ENCODE assay signal across 8 cellular contexts in the genomic region with DNA sequence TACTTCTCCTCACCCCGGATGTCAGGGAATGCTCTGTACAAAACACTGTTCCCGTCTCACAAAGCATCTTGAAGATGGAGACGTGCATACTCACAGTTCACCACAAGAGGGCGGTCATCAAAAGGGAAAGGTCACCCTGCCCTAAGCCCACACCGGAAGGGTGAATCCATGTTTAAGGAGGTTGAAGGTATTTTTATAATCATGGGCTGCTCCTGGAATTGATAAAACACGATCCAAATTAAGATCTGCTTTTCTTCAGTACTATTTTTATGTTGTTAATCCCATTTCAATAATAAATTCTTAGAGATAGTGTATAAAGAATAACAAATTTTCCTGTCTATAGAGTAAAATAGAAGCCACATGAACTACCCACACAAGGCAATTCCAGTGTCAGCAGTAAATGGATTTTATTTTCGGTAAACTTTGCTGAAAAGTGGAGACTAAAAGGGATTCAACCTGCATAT.
DNase-seq lines count a peak whose midpoint lies in the region; ATAC-seq and TF ChIP-seq lines count a peak whose summit lies in the region.

No MANE protein-coding gene starts in this region.

- peaks cover 5% of the 10 kb centered on the region for H3K4me1 Mint-ChIP-seq in CD14-positive monocyte

- peaks cover 0 to 2% (median 0%) of the 10 kb centered on the region in 3 donors for H3K27me3 Mint-ChIP-seq in CD14-positive monocyte (ENCODE audit: low read depth in 3 of 3)

- peak; percentile 97 for TF ChIP-seq CTCF in CD14-positive monocyte (IDR thresholded peaks at IDR 0.05)
- peak; percentile 78 for TF ChIP-seq CTCF in coronary artery (IDR thresholded peaks at IDR 0.05)
- TF ChIP-seq CTCF in right lobe of liver (IDR thresholded peaks at IDR 0.05) = peak; percentile 86 to 96 (median 92)

- no peaks in the 10 kb centered on the region for H3K4me1 ChIP-seq in right lobe of liver

- H3K9me3 ChIP-seq in right lobe of liver = no peaks in the 10 kb centered on the region

- H3K9me3 Mint-ChIP-seq in CD14-positive monocyte = no peaks in the 10 kb centered on the region

- no peaks in the 10 kb centered on the region for H3K36me3 Mint-ChIP-seq in CD14-positive monocyte

- WGBS in right lobe of liver (ENCODE audit: insufficient coverage, low coverage, low lambda C conversion rate, missing lambda C conversion rate) = 0% methylated on average over 7 of the region's 7 CpGs

- peak overlapping the region in 1 of 7 donors; percentile 58 for H3K27ac Mint-ChIP-seq in CD14-positive monocyte

- H3K27ac ChIP-seq in coronary artery (no peak overlapping the region), right lobe of liver (no peak overlapping the region)

- no peaks in the 10 kb centered on the region for H3K27me3 ChIP-seq in right lobe of liver

- no peaks in the 10 kb centered on the region for H3K36me3 ChIP-seq in right lobe of liver

- intact Hi-C loops in CD14-positive monocyte (cut with micrococcal nuclease) = loop anchor here (2.0 kb wide), 1 partner anchor 237 kb away; no protein-coding TSS in a partner anchor
- intact Hi-C loops in right lobe of liver (cut with DNase I) = loop anchor here (5.0 to 10.0 kb wide), 2 partner anchors 241 to 243 kb away; partner anchors contain the start of gene CDKAL1 (in 2 of the 2)

- H3K4me3 Mint-ChIP-seq in CD14-positive monocyte = peak overlapping the region in 1 of 2 donors; percentile 61

- no peak for TF ChIP-seq POLR2A in right lobe of liver (IDR thresholded peaks at IDR 0.05)

- DNase-seq in CD14-positive monocyte (ENCODE audit: low spot score) = peak; percentile 68
- DNase-seq in NCI-H524 (lab: John Stamatoyannopoulos, UW) = peak; percentile 70 to 87
- DNase-seq in activated CD4-positive, alpha-beta T cell treated with anti-CD3 and anti-CD28 coated beads for 48 hours = peak; percentile 84
- peak; percentile 76 for DNase-seq in coronary artery (ENCODE audit: low spot score)
- DNase-seq in right lobe of liver = peak; percentile 59 to 74 (median 60)
- peak; percentile 61 to 77 (median 67) for DNase-seq in stimulated activated CD4-positive, alpha-beta T cell treated with anti-CD3 and anti-CD28 coated beads, TNF-alpha, amount 100 ng/mL, for 48 hours (ENCODE audit: low read depth in 3 of 3)

- ATAC-seq in GM19351 (IDR thresholded peaks at IDR 0.05; ENCODE audit: unreplicated experiment) (peak; percentile 85), HG03442 (IDR thresholded peaks at IDR 0.05; ENCODE audit: unreplicated experiment) (peak; percentile 86), right lobe of liver (peak; percentile 98 to 100 (median 99))

- H3K4me3 ChIP-seq in coronary artery (no peak overlapping the region), right lobe of liver (no peak overlapping the region)
